ENCODE assay signal across 15 cellular contexts in genomic region chr12:27163894-27164293, GRCh38.
A peak's percentile ranks its signal among the peaks of the same experiment; 100 is the strongest.
DNase-seq lines count a peak whose midpoint lies in the region; ATAC-seq, FAIRE-seq and TF ChIP-seq lines count a peak whose summit lies in the region.
"Had no signal": no experiment of that assay in that cellular context is flagged by ENCODE, and none has a peak within 500 bp of the region (broad histone marks: within the 10 kb centered on the region; RNA-seq: fewer than 3 reads in every experiment).

No MANE protein-coding gene starts in this region.

- TF ChIP-seq CTCF in KMS-11 (conservative IDR thresholded peaks at IDR 0.05; ENCODE audit: low read depth, low read length), result no peak

- no peaks in the 10 kb centered on the region for H3K4me1 Mint-ChIP-seq in activated T-helper 17 cell treated with anti-CD3 and anti-CD28 coated beads, Interleukin-2, amount 50 U/mL, for 72 hours

- H3K27ac ChIP-seq in KMS-11, result peak overlapping the region; percentile 38; the same call in 1 of the 2 replicates
- H3K27ac ChIP-seq in temporal lobe (ENCODE audit: low read depth, low read length), result peak overlapping the region; percentile 64
- no peak overlapping the region for H3K27ac ChIP-seq in Karpas-422 (ENCODE audit: low read length)
- H3K27ac ChIP-seq: C4-2B, GM23248 had no signal

- no peak overlapping the region for H3K9ac ChIP-seq in KMS-11
- H3K9ac ChIP-seq in Karpas-422 (ENCODE audit: low read length), result no peak overlapping the region
- H3K9ac ChIP-seq: GM23248 had no signal

- H3K79me2 ChIP-seq in KMS-11 (ENCODE audit: insufficient read depth, low read depth) (no peaks in the 10 kb centered on the region), Karpas-422 (ENCODE audit: low read length) (no peaks in the 10 kb centered on the region)

- H3K27me3 Mint-ChIP-seq in activated T-helper 17 cell treated with anti-CD3 and anti-CD28 coated beads, Interleukin-2, amount 50 U/mL, for 72 hours, result no peaks in the 10 kb centered on the region
- H3K27me3 Mint-ChIP-seq: IgD-negative memory B cell had no signal

- no peaks in the 10 kb centered on the region for H3K36me3 Mint-ChIP-seq in activated T-helper 17 cell treated with anti-CD3 and anti-CD28 coated beads, Interleukin-2, amount 50 U/mL, for 72 hours (ENCODE audit: low read depth)
- H3K36me3 Mint-ChIP-seq: CD4-positive, alpha-beta memory T cell had no signal

- DNase-seq in left colon (no peak), HTR-8/SVneo (ENCODE audit: insufficient read length, low spot score) (no peak), Karpas-422 (no peak), putamen (ENCODE audit: low spot score) (no peak)
- DNase-seq: BE2C; CD4-positive, alpha-beta memory T cell; DND-41; GDM1 had no signal

- H3K36me3 ChIP-seq in KMS-11 (ENCODE audit: insufficient read depth), result no peaks in the 10 kb centered on the region
- no peaks in the 10 kb centered on the region for H3K36me3 ChIP-seq in Karpas-422 (ENCODE audit: insufficient read depth, low read length)
- H3K36me3 ChIP-seq: BE2C had no signal

- no peaks in the 10 kb centered on the region for H3K9me3 Mint-ChIP-seq in activated T-helper 17 cell treated with anti-CD3 and anti-CD28 coated beads, Interleukin-2, amount 50 U/mL, for 72 hours

- intact Hi-C loops in left colon (cut with DNase I, micrococcal nuclease), result no loop called here

- H4K20me1 ChIP-seq in KMS-11 (ENCODE audit: insufficient read depth), result no peaks in the 10 kb centered on the region
- 0 out of 2 replicates have a peak, but pooled peaks cover 3% of the 10 kb centered on the region for H4K20me1 ChIP-seq in Karpas-422 (ENCODE audit: insufficient read depth, low read depth, low read length)

- FAIRE-seq in HTR-8/SVneo (lab: Jason Lieb, UNC), result no peak
- FAIRE-seq: A204.1 had no signal

- H3K4me3 Mint-ChIP-seq in activated T-helper 17 cell treated with anti-CD3 and anti-CD28 coated beads, Interleukin-2, amount 50 U/mL, for 72 hours, result no peak overlapping the region
- H3K4me3 Mint-ChIP-seq: CD4-positive, alpha-beta memory T cell had no signal

- ATAC-seq in activated T-helper 17 cell treated with anti-CD3 and anti-CD28 coated beads, Interleukin-2, amount 50 U/mL, for 72 hours (replicated peaks), result no peak
- ATAC-seq in left colon, result peak; percentile 88

- H2AFZ ChIP-seq in KMS-11 (ENCODE audit: low read depth) (0 out of 2 replicates have a peak overlapping the region, but pooled peaks have one; percentile 5), Karpas-422 (ENCODE audit: low read length) (no peak overlapping the region)
- H2AFZ ChIP-seq: GM23248 had no signal

- H3K4me2 ChIP-seq in KMS-11 (peak overlapping the region; percentile 24; the same call in 1 of the 2 replicates), Karpas-422 (ENCODE audit: low read depth, low read length, poor library complexity, severe bottlenecking) (no peak overlapping the region)

- H3K27me3 ChIP-seq in KMS-11 (ENCODE audit: insufficient read depth, low read depth) (no peaks in the 10 kb centered on the region), Karpas-422 (ENCODE audit: low read length) (no peaks in the 10 kb centered on the region)

- no peaks in the 10 kb centered on the region for H3K9me2 ChIP-seq in Karpas-422 (replicated peaks; ENCODE audit: insufficient read depth, low read length)

- H3K4me3 ChIP-seq in KMS-11 (IDR thresholded peaks at IDR 0.05; ENCODE audit: insufficient read depth, low read depth, low read length) (no peak overlapping the region), Karpas-422 (ENCODE audit: low read length) (no peak overlapping the region)
- H3K4me3 ChIP-seq: GM23248 had no signal

- no peaks in the 10 kb centered on the region for H3K9me3 ChIP-seq in Karpas-422 (ENCODE audit: low read length)
- H3K9me3 ChIP-seq: BE2C had no signal

- peak overlapping the region; percentile 9 for H3K27ac Mint-ChIP-seq in activated T-helper 17 cell treated with anti-CD3 and anti-CD28 coated beads, Interleukin-2, amount 50 U/mL, for 72 hours
- H3K27ac Mint-ChIP-seq: CD4-positive, alpha-beta memory T cell; IgD-negative memory B cell had no signal

- peaks cover 31% of the 10 kb centered on the region for H3K4me1 ChIP-seq in KMS-11 (ENCODE audit: low read depth, poor library complexity, severe bottlenecking)
- H3K4me1 ChIP-seq in Karpas-422 (ENCODE audit: low read length), result no peaks in the 10 kb centered on the region
- H3K4me1 ChIP-seq: BE2C had no signal
